1 cellular context compared by ENCODE assay signal in genomic region chr1:169765580-169766331, GRCh38.
TF ChIP-seq lines count a peak whose summit lies in the region.

No MANE protein-coding gene starts in this region.

TF ChIP-seq in HepG2, 621 proteins besides CTCF, POLR2A, EP300 and RAD21 (continued from another document and continues in another):
- TF ChIP-seq SOX13 (IDR thresholded peaks at IDR 0.05) (no peak), SOX13 (CRISPR knock-in tag; conservative IDR thresholded peaks at IDR 0.05 in 1 of 2, IDR thresholded peaks at IDR 0.05 in 1 of 2) (peak in 1 of 2 experiments; percentile 76; a peak in 2 of 4 replicates), ARID5B (CRISPR knock-in tag; IDR thresholded peaks at IDR 0.05) (peak; percentile 61), ARNT (IDR thresholded peaks at IDR 0.05) (no peak), SCMH1 (CRISPR knock-in tag; IDR thresholded peaks at IDR 0.05; ENCODE audit: borderline replicate concordance) (no peak), MTA1 (CRISPR knock-in tag; IDR thresholded peaks at IDR 0.05; ENCODE audit: borderline replicate concordance) (no peak), BCL6 (CRISPR knock-in tag; IDR thresholded peaks at IDR 0.05) (peak; percentile 73), THAP11 (CRISPR knock-in tag; IDR thresholded peaks at IDR 0.05) (0 out of 2 replicates have a peak, but pooled peaks have one; percentile 14), PHF20 (CRISPR knock-in tag; IDR thresholded peaks at IDR 0.05) (no peak), ZNF563 (CRISPR knock-in tag; IDR thresholded peaks at IDR 0.05) (no peak), NPAS2 (CRISPR knock-in tag; IDR thresholded peaks at IDR 0.05; ENCODE audit: borderline replicate concordance) (no peak), NR2F1 (CRISPR knock-in tag; IDR thresholded peaks at IDR 0.05) (peak; percentile 77 to 81; a peak in 3 of 4 replicates), ZMYM4 (CRISPR knock-in tag; IDR thresholded peaks at IDR 0.05) (peak; percentile 92), FOXK1 (CRISPR knock-in tag; IDR thresholded peaks at IDR 0.05; ENCODE audit: borderline replicate concordance, low read depth) (peak; percentile 38; the same call in 1 of the 2 replicates), TBX2 (CRISPR knock-in tag; IDR thresholded peaks at IDR 0.05; ENCODE audit: borderline replicate concordance) (peak; percentile 47), NCOA2 (CRISPR knock-in tag; IDR thresholded peaks at IDR 0.05) (peak; percentile 74), TFDP2 (CRISPR knock-in tag; IDR thresholded peaks at IDR 0.05) (no peak), REPIN1 (CRISPR knock-in tag; IDR thresholded peaks at IDR 0.05; ENCODE audit: borderline replicate concordance, low read depth) (no peak), POLR2AphosphoS2 (IDR thresholded peaks at IDR 0.05; ENCODE audit: low read depth, low read length) (no peak), ZNF644 (CRISPR knock-in tag; IDR thresholded peaks at IDR 0.05; ENCODE audit: low read depth) (0 out of 2 replicates have a peak, but pooled peaks have one; percentile 33), HHEX (CRISPR knock-in tag; IDR thresholded peaks at IDR 0.05) (no peak; the same call in 1 of the 2 replicates), POLR2AphosphoS5 (IDR thresholded peaks at IDR 0.05; ENCODE audit: low read depth, low read length) (no peak), HOMEZ (CRISPR knock-in tag; IDR thresholded peaks at IDR 0.05; ENCODE audit: low read depth) (peak; percentile 98), ZNF570 (CRISPR knock-in tag; IDR thresholded peaks at IDR 0.05; ENCODE audit: borderline replicate concordance) (no peak), ZNF24 (IDR thresholded peaks at IDR 0.05) (no peak), RFX3 (CRISPR knock-in tag; IDR thresholded peaks at IDR 0.05) (no peak), NR2C2 (CRISPR knock-in tag; IDR thresholded peaks at IDR 0.05; ENCODE audit: borderline replicate concordance) (peak; percentile 75), ZNF550 (CRISPR knock-in tag; IDR thresholded peaks at IDR 0.05; ENCODE audit: borderline replicate concordance) (no peak), MXD4 (CRISPR knock-in tag; IDR thresholded peaks at IDR 0.05) (no peak), FOXO1 (CRISPR knock-in tag; IDR thresholded peaks at IDR 0.05) (peak; percentile 19; the same call in 1 of the 2 replicates), PITX1 (CRISPR knock-in tag; IDR thresholded peaks at IDR 0.05) (peak; percentile 54; the same call in 1 of the 2 replicates), TRIM24 (CRISPR knock-in tag; IDR thresholded peaks at IDR 0.05) (no peak), FOXA1 (IDR thresholded peaks at IDR 0.05) (no peak), FOXA1 (CRISPR knock-in tag; IDR thresholded peaks at IDR 0.05) (0 out of 2 replicates have a peak, but pooled peaks have one; percentile 37), DNMT3B (CRISPR knock-in tag; conservative IDR thresholded peaks at IDR 0.05) (no peak), IKZF5 (CRISPR knock-in tag; IDR thresholded peaks at IDR 0.05) (0 out of 2 replicates have a peak, but pooled peaks have one; percentile 23), HOXA3 (CRISPR knock-in tag; IDR thresholded peaks at IDR 0.05) (peak; percentile 38; the same call in 1 of the 2 replicates), MED13 (CRISPR knock-in tag; IDR thresholded peaks at IDR 0.05) (0 out of 2 replicates have a peak, but pooled peaks have one; percentile 49), NR2F6 (IDR thresholded peaks at IDR 0.05) (peak; percentile 91), NR2F6 (CRISPR knock-in tag; IDR thresholded peaks at IDR 0.05) (peak; percentile 82), MIER3 (CRISPR knock-in tag; IDR thresholded peaks at IDR 0.05; ENCODE audit: borderline replicate concordance) (peak; percentile 38; the same call in 1 of the 2 replicates), MED1 (CRISPR knock-in tag; IDR thresholded peaks at IDR 0.05) (peak; percentile 43), NFE2 (CRISPR knock-in tag; IDR thresholded peaks at IDR 0.05) (no peak), FOSL1 (CRISPR knock-in tag; IDR thresholded peaks at IDR 0.05; ENCODE audit: borderline replicate concordance) (no peak), MZF1 (CRISPR knock-in tag; IDR thresholded peaks at IDR 0.05; ENCODE audit: borderline replicate concordance) (no peak), ZNF569 (CRISPR knock-in tag; IDR thresholded peaks at IDR 0.05; ENCODE audit: borderline replicate concordance) (no peak), ZNF329 (CRISPR knock-in tag; IDR thresholded peaks at IDR 0.05; ENCODE audit: low read depth) (no peak), SOX6 (IDR thresholded peaks at IDR 0.05) (no peak), SOX6 (CRISPR knock-in tag; IDR thresholded peaks at IDR 0.05) (peak; percentile 60; the same call in 1 of the 2 replicates), RXRA (CRISPR knock-in tag; IDR thresholded peaks at IDR 0.05) (peak; percentile 57; the same call in 1 of the 2 replicates), TFAP4 (IDR thresholded peaks at IDR 0.05; ENCODE audit: borderline replicate concordance, low read depth) (peak; percentile 64; the same call in 1 of the 2 replicates), HMG20B (CRISPR knock-in tag; conservative IDR thresholded peaks at IDR 0.05) (peak; percentile 64; the same call in 1 of the 2 replicates), SMYD3 (CRISPR knock-in tag; IDR thresholded peaks at IDR 0.05) (no peak), KAT8 (CRISPR knock-in tag; IDR thresholded peaks at IDR 0.05) (peak; percentile 33; the same call in 1 of the 2 replicates)
- TF ChIP-seq, protein P1, sequence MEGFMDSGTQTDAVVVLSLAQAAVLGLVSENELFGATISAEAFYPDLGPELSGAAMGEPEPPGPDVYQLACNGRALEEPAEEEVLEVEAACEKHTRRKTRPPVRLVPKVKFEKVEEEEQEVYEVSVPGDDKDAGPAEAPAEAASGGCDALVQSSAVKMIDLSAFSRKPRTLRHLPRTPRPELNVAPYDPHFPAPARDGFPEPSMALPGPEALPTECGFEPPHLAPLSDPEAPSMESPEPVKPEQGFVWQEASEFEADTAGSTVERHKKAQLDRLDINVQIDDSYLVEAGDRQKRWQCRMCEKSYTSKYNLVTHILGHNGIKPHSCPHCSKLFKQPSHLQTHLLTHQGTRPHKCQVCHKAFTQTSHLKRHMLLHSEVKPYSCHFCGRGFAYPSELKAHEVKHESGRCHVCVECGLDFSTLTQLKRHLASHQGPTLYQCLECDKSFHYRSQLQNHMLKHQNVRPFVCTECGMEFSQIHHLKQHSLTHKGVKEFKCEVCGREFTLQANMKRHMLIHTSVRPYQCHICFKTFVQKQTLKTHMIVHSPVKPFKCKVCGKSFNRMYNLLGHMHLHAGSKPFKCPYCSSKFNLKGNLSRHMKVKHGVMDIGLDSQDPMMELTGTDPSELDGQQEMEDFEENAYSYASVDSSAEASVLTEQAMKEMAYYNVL (CRISPR knock-in tag; IDR thresholded peaks at IDR 0.05; ENCODE audit: borderline replicate concordance): no peak
- TF ChIP-seq, protein P2, sequence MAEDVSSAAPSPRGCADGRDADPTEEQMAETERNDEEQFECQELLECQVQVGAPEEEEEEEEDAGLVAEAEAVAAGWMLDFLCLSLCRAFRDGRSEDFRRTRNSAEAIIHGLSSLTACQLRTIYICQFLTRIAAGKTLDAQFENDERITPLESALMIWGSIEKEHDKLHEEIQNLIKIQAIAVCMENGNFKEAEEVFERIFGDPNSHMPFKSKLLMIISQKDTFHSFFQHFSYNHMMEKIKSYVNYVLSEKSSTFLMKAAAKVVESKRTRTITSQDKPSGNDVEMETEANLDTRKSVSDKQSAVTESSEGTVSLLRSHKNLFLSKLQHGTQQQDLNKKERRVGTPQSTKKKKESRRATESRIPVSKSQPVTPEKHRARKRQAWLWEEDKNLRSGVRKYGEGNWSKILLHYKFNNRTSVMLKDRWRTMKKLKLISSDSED (CRISPR knock-in tag; IDR thresholded peaks at IDR 0.05): no peak
- TF ChIP-seq, protein P3, sequence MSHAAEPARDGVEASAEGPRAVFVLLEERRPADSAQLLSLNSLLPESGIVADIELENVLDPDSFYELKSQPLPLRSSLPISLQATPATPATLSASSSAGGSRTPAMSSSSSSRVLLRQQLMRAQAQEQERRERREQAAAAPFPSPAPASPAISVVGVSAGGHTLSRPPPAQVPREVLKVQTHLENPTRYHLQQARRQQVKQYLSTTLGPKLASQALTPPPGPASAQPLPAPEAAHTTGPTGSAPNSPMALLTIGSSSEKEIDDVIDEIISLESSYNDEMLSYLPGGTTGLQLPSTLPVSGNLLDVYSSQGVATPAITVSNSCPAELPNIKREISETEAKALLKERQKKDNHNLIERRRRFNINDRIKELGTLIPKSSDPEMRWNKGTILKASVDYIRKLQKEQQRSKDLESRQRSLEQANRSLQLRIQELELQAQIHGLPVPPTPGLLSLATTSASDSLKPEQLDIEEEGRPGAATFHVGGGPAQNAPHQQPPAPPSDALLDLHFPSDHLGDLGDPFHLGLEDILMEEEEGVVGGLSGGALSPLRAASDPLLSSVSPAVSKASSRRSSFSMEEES (CRISPR knock-in tag; IDR thresholded peaks at IDR 0.05): no peak
- TF ChIP-seq, protein P4, sequence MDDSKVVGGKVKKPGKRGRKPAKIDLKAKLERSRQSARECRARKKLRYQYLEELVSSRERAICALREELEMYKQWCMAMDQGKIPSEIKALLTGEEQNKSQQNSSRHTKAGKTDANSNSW (CRISPR knock-in tag; IDR thresholded peaks at IDR 0.05; ENCODE audit: borderline replicate concordance): no peak
- TF ChIP-seq, protein P5, sequence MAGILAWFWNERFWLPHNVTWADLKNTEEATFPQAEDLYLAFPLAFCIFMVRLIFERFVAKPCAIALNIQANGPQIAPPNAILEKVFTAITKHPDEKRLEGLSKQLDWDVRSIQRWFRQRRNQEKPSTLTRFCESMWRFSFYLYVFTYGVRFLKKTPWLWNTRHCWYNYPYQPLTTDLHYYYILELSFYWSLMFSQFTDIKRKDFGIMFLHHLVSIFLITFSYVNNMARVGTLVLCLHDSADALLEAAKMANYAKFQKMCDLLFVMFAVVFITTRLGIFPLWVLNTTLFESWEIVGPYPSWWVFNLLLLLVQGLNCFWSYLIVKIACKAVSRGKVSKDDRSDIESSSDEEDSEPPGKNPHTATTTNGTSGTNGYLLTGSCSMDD (CRISPR knock-in tag; IDR thresholded peaks at IDR 0.05): no peak
